8 cellular contexts compared by ENCODE assay signal in genomic region chr16:11794991-11795886, GRCh38. TPM values are rescaled to one million over a fixed set of nuclear protein-coding genes. Genes with fewer than 3 reads are reported as not detected.
DNase-seq lines count a peak whose midpoint lies in the region; ATAC-seq and TF ChIP-seq lines count a peak whose summit lies in the region.

No MANE protein-coding gene starts in this region.

- no peaks in the 10 kb centered on the region for H3K9me3 ChIP-seq in thyroid gland

- H3K4me3 Mint-ChIP-seq in activated naive CD4-positive, alpha-beta T cell treated with anti-CD3 and anti-CD28 coated beads for 36 hours, result peak overlapping the region; percentile 84

- no peaks in the 10 kb centered on the region for H3K36me3 ChIP-seq in kidney epithelial cell (ENCODE audit: control insufficient read depth, insufficient read depth, low read length)
- no peaks in the 10 kb centered on the region for H3K36me3 ChIP-seq in thyroid gland

- peak overlapping the region in 2 of 3 donors; percentile 97 to 98 for H3K27ac ChIP-seq in thyroid gland

- 87% methylated on average over 21 of the region's 21 CpGs for WGBS in thyroid gland, 2 donors

- H3K27me3 ChIP-seq in kidney epithelial cell (ENCODE audit: control insufficient read depth, insufficient read depth, low read length) (no peaks in the 10 kb centered on the region), thyroid gland (no peaks in the 10 kb centered on the region)

- CTCF ChIA-PET in activated naive CD4-positive, alpha-beta T cell treated with anti-CD3 and anti-CD28 coated beads for 36 hours (lab: Charles Lee), result interaction anchor here (3.1 to 4.0 kb wide), 2 partner anchors 10 to 53 kb away, joined by 25 to 47 read pairs; partner anchors contain the start of gene TXNDC11

- TF ChIP-seq CTCF in kidney epithelial cell (IDR thresholded peaks at IDR 0.05; ENCODE audit: insufficient read depth, low read length, poor library complexity, severe bottlenecking) (no peak), thyroid gland (IDR thresholded peaks at IDR 0.05) (no peak)

- H3K27me3 Mint-ChIP-seq in activated naive CD4-positive, alpha-beta T cell treated with anti-CD3 and anti-CD28 coated beads for 36 hours (ENCODE audit: low read depth), result no peaks in the 10 kb centered on the region

- peak overlapping the region; percentile 89 for H3K27ac Mint-ChIP-seq in activated naive CD4-positive, alpha-beta T cell treated with anti-CD3 and anti-CD28 coated beads for 36 hours
- peak overlapping the region; percentile 88 to 94 for H3K27ac Mint-ChIP-seq in activated naive CD4-positive, alpha-beta T cell treated with anti-CD3 and anti-CD28 coated beads, Interleukin-2, amount 50 U/mL, for 72 hours

- H3K9me3 Mint-ChIP-seq in activated naive CD4-positive, alpha-beta T cell treated with anti-CD3 and anti-CD28 coated beads for 36 hours, result no peaks in the 10 kb centered on the region
- H3K9me3 Mint-ChIP-seq in activated naive CD4-positive, alpha-beta T cell treated with anti-CD3 and anti-CD28 coated beads, Interleukin-2, amount 50 U/mL, for 72 hours, result no peaks in the 10 kb centered on the region

- intact Hi-C loops in activated naive CD4-positive, alpha-beta T cell treated with anti-CD3 and anti-CD28 coated beads for 36 hours (cut with micrococcal nuclease), result loop anchor here (5.0 to 10.0 kb wide), 4 partner anchors 208 to 540 kb away; partner anchors contain the start of genes LITAF and SOCS1
- intact Hi-C loops in thyroid gland (cut with DNase I), result loop anchor here (5.0 kb wide), 1 partner anchor 53 kb away; the partner anchor contains the start of gene TXNDC11

- no peak for ATAC-seq in activated naive CD4-positive, alpha-beta T cell treated with anti-CD3 and anti-CD28 coated beads, Interleukin-2, amount 50 U/mL, for 72 hours
- ATAC-seq in HG02678 (IDR thresholded peaks at IDR 0.05; ENCODE audit: unreplicated experiment) (no peak), HG02938 (IDR thresholded peaks at IDR 0.05; ENCODE audit: unreplicated experiment) (no peak)

- no peak for DNase-seq in activated naive CD4-positive, alpha-beta T cell treated with anti-CD3 and anti-CD28 coated beads for 36 hours
- no peak for DNase-seq in activated naive CD4-positive, alpha-beta T cell (lab: John Stamatoyannopoulos, UW)
- DNase-seq in activated naive CD4-positive, alpha-beta T cell treated with anti-CD3 and anti-CD28 coated beads, Interleukin-2, amount 50 U/mL, for 72 hours (ENCODE audit: low spot score in 2 of 2), result no peak
- DNase-seq in kidney epithelial cell (ENCODE audit: low read depth), result no peak
- no peak for DNase-seq in thyroid gland
- no peak for DNase-seq in COLO668 (lab: John Stamatoyannopoulos, UW; ENCODE audit: unreplicated experiment)

- no peak for TF ChIP-seq POLR2A in thyroid gland (IDR thresholded peaks at IDR 0.05)

- H3K4me1 ChIP-seq in thyroid gland, result peaks cover 58 to 70% of the 10 kb centered on the region in 2 donors

- H3K4me3 ChIP-seq in kidney epithelial cell (ENCODE audit: low read depth, low read length) (peak overlapping the region; percentile 95), thyroid gland (replicated peaks in 1 of 3) (no peak overlapping the region)

- peaks cover 76% of the 10 kb centered on the region for H3K4me1 Mint-ChIP-seq in activated naive CD4-positive, alpha-beta T cell treated with anti-CD3 and anti-CD28 coated beads for 36 hours (ENCODE audit: low read depth)

- H3K36me3 Mint-ChIP-seq in activated naive CD4-positive, alpha-beta T cell treated with anti-CD3 and anti-CD28 coated beads for 36 hours (ENCODE audit: low read depth), result peaks cover 49% of the 10 kb centered on the region
- H3K36me3 Mint-ChIP-seq in activated naive CD4-positive, alpha-beta T cell treated with anti-CD3 and anti-CD28 coated beads, Interleukin-2, amount 50 U/mL, for 72 hours, result peaks cover 27 to 49% of the 10 kb centered on the region in 2 donors

RNA-seq across cellular contexts. Expression of gene ZC3H7A, which starts 1.8 kb away (rescaled TPM):
- total RNA-seq in activated naive CD4-positive, alpha-beta T cell treated with anti-CD3 and anti-CD28 coated beads for 36 hours, result 100 to 1,000 TPM; 123 to 127 TPM
- 100 to 1,000 TPM; 108 to 150 TPM for total RNA-seq in activated naive CD4-positive, alpha-beta T cell treated with anti-CD3 and anti-CD28 coated beads, Interleukin-2, amount 50 U/mL, for 72 hours
- total RNA-seq in kidney epithelial cell (50.1 and 52.6 TPM in 2 replicates), thyroid gland (100 to 1,000 TPM in 1 of 4 donors, 10 to 100 TPM in 3; 48.9 to 105 (median 62.7) TPM)

RNA-seq across cellular contexts. Expression of gene TXNDC11, which starts 52.6 kb away (rescaled TPM):
- total RNA-seq in activated naive CD4-positive, alpha-beta T cell treated with anti-CD3 and anti-CD28 coated beads for 36 hours, result 10 to 100 TPM; 24.6 to 25.5 TPM
- total RNA-seq in activated naive CD4-positive, alpha-beta T cell treated with anti-CD3 and anti-CD28 coated beads, Interleukin-2, amount 50 U/mL, for 72 hours, result 10 to 100 TPM; 26.3 to 32.9 TPM
- 35.1 and 36.1 TPM in 2 replicates for total RNA-seq in kidney epithelial cell
- 100 to 1,000 TPM in 3 of 4 donors, 10 to 100 TPM in 1; 77.3 to 135 (median 115) TPM for total RNA-seq in thyroid gland

RNA-seq across cellular contexts. Expression of gene RSL1D1, which starts 56.1 kb away (rescaled TPM):
- 100 to 1,000 TPM; 354 to 365 TPM for total RNA-seq in activated naive CD4-positive, alpha-beta T cell treated with anti-CD3 and anti-CD28 coated beads for 36 hours
- total RNA-seq in activated naive CD4-positive, alpha-beta T cell treated with anti-CD3 and anti-CD28 coated beads, Interleukin-2, amount 50 U/mL, for 72 hours, result 100 to 1,000 TPM; 255 to 326 TPM
- total RNA-seq in kidney epithelial cell (194 and 240 TPM in 2 replicates), thyroid gland (100 to 1,000 TPM in 3 of 4 donors, 10 to 100 TPM in 1; 82.4 to 426 (median 182) TPM)
